ENCODE assay signal across 11 cellular contexts in the genomic region with DNA sequence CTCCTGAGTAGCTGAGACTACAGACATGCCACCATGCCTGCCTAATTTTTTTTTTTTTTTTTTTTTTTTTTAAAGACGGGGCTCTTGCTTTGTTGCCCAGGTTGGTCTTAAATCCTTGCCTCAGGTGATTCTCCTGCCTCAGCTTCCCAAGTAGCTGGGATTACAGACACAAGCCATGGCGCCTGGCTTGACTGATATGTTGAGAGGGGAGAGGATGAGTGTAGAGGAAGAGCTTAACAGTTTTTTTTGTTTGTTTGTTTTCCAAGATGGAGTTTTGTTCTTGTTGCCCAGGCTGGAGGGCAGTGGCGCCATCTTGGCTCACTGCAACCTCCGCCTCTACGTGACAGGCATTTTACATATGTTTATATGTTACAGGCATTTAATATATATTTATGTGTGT. TPM values are rescaled to one million over a fixed set of nuclear protein-coding genes. Genes with fewer than 3 reads are reported as not detected.
DNase-seq lines count a peak whose midpoint lies in the region; ATAC-seq and TF ChIP-seq lines count a peak whose summit lies in the region.
"Had no signal": no experiment of that assay in that cellular context is flagged by ENCODE, and none has a peak within 500 bp of the region (broad histone marks: within the 10 kb centered on the region; RNA-seq: fewer than 3 reads in every experiment).

No MANE protein-coding gene starts in this region.

- peaks cover 60% of the 10 kb centered on the region for H3K79me2 ChIP-seq in OCI-LY1 (ENCODE audit: insufficient read depth, low read length)

- H3K9me3 ChIP-seq in left ventricle myocardium inferior (replicated peaks) = no peaks in the 10 kb centered on the region
- H3K9me3 ChIP-seq in OCI-LY1 (ENCODE audit: low read length) = no peaks in the 10 kb centered on the region
- no peaks in the 10 kb centered on the region for H3K9me3 ChIP-seq in gastroesophageal sphincter

- H2AFZ ChIP-seq in OCI-LY1 (ENCODE audit: low read length) = no peak overlapping the region

- no peaks in the 10 kb centered on the region for H4K20me1 ChIP-seq in OCI-LY1 (ENCODE audit: insufficient read depth, low read length)

- peaks cover 12% of the 10 kb centered on the region for H3K36me3 Mint-ChIP-seq in type B pancreatic cell

- H3K36me3 ChIP-seq in left ventricle myocardium inferior = peaks cover 21% of the 10 kb centered on the region
- H3K36me3 ChIP-seq in OCI-LY1 (ENCODE audit: insufficient read depth, low read length) = peaks cover 46% of the 10 kb centered on the region
- peaks cover 0 to 16% of the 10 kb centered on the region in 2 donors for H3K36me3 ChIP-seq in gastroesophageal sphincter

- TF ChIP-seq POLR2A in gastroesophageal sphincter (IDR thresholded peaks at IDR 0.05) = no peak

- peaks cover 14% of the 10 kb centered on the region for H3K4me1 Mint-ChIP-seq in type B pancreatic cell (ENCODE audit: unreplicated experiment)

- intact Hi-C loops in left ventricle myocardium inferior (cut with micrococcal nuclease) (loop anchor here (5.0 kb wide), 1 partner anchor 62 kb away; no protein-coding TSS in a partner anchor), Right ventricle myocardium superior (cut with DNase I) (no loop called here)

- no peaks in the 10 kb centered on the region for H3K9me2 ChIP-seq in OCI-LY1 (ENCODE audit: low read depth, low read length)

- H3K4me3 Mint-ChIP-seq in type B pancreatic cell = peak overlapping the region; percentile 62
- H3K4me3 Mint-ChIP-seq: activated T-helper 17 cell treated with anti-CD3 and anti-CD28 coated beads, Interleukin-2, amount 50 U/mL, for 72 hours had no signal

- WGBS in gastroesophageal sphincter (ENCODE audit: low coverage in 1 of 2), 2 donors = 89 to 93% methylated on average over 3 of the region's 5 CpGs

- H3K27me3 ChIP-seq in left ventricle myocardium inferior (ENCODE audit: low read depth) (no peaks in the 10 kb centered on the region), OCI-LY1 (ENCODE audit: insufficient read depth, low read length) (no peaks in the 10 kb centered on the region), gastroesophageal sphincter (no peaks in the 10 kb centered on the region)

- peak overlapping the region; percentile 75 for H3K4me3 ChIP-seq in left ventricle myocardium inferior
- peak overlapping the region; percentile 95 for H3K4me3 ChIP-seq in OCI-LY1 (ENCODE audit: low read depth, low read length, poor library complexity, severe bottlenecking)
- no peak overlapping the region for H3K4me3 ChIP-seq in gastroesophageal sphincter

- H3K9ac ChIP-seq in OCI-LY1 (ENCODE audit: low read length) = no peak overlapping the region

- TF ChIP-seq EP300 in gastroesophageal sphincter (IDR thresholded peaks at IDR 0.05) = no peak

- TF ChIP-seq CTCF in left ventricle myocardium inferior (IDR thresholded peaks at IDR 0.05; ENCODE audit: borderline replicate concordance) = no peak
- TF ChIP-seq CTCF in OCI-LY1 (IDR thresholded peaks at IDR 0.05; ENCODE audit: low read length) = no peak
- no peak for TF ChIP-seq CTCF in gastroesophageal sphincter (IDR thresholded peaks at IDR 0.05)
- TF ChIP-seq CTCF in type B pancreatic cell (conservative IDR thresholded peaks at IDR 0.05) = no peak

- H3F3A ChIP-seq in OCI-LY1 (ENCODE audit: insufficient read depth, low read length) = no peaks in the 10 kb centered on the region

- H3K27ac Mint-ChIP-seq in type B pancreatic cell = no peak overlapping the region

- H3K4me2 ChIP-seq in OCI-LY1 (ENCODE audit: low read length) = peak overlapping the region; percentile 87

- H3K9me3 Mint-ChIP-seq in type B pancreatic cell = no peaks in the 10 kb centered on the region
- H3K9me3 Mint-ChIP-seq: activated T-helper 17 cell treated with anti-CD3 and anti-CD28 coated beads, Interleukin-2, amount 50 U/mL, for 72 hours had no signal

- H3K4me1 ChIP-seq in left ventricle myocardium inferior (peaks cover 69% of the 10 kb centered on the region), OCI-LY1 (ENCODE audit: insufficient read depth, low read length, severe bottlenecking) (peaks cover 27% of the 10 kb centered on the region), gastroesophageal sphincter (peaks cover 3 to 70% (median 26%) of the 10 kb centered on the region in 3 donors)

- DNase-seq in left ventricle myocardium inferior = no peak
- no peak for DNase-seq in Right ventricle myocardium superior
- no peak for DNase-seq in type B pancreatic cell (ENCODE audit: extremely low spot score, unreplicated experiment)
- DNase-seq in NOMO-1 (lab: John Stamatoyannopoulos, UW; ENCODE audit: unreplicated experiment in 2 of 2) = no peak
- DNase-seq in COLO829 (ENCODE audit: low spot score) = no peak
- DNase-seq: islet precursor cell, NCI-H2171 treated with DMSO at 0.1 percent for 48 hours had no signal

- ATAC-seq in Right ventricle myocardium superior (ENCODE audit: poor library complexity) = no peak
- no peak for ATAC-seq in gastroesophageal sphincter
- no peak for ATAC-seq in HG03460 (IDR thresholded peaks at IDR 0.05; ENCODE audit: unreplicated experiment)
- ATAC-seq: activated T-helper 17 cell treated with anti-CD3 and anti-CD28 coated beads, Interleukin-2, amount 50 U/mL, for 72 hours had no signal

- no peaks in the 10 kb centered on the region for H3K27me3 Mint-ChIP-seq in type B pancreatic cell
- H3K27me3 Mint-ChIP-seq: activated T-helper 17 cell treated with anti-CD3 and anti-CD28 coated beads, Interleukin-2, amount 50 U/mL, for 72 hours had no signal

- H3K27ac ChIP-seq in left ventricle myocardium inferior (replicated peaks) = no peak overlapping the region
- no peak overlapping the region for H3K27ac ChIP-seq in OCI-LY1 (ENCODE audit: low read depth, low read length, poor library complexity, severe bottlenecking)
- peak overlapping the region in 3 of 4 donors; percentile 50 to 98 (median 92) for H3K27ac ChIP-seq in gastroesophageal sphincter

RNA-seq across cellular contexts. Expression of gene SRP9, which starts 2.5 kb away (rescaled TPM):
- total RNA-seq in left ventricle myocardium inferior (205 TPM), Right ventricle myocardium superior (188 TPM), gastroesophageal sphincter (100 to 1,000 TPM; 146 to 260 (median 216) TPM), type B pancreatic cell (ENCODE audit: low replicate concordance) (263 and 313 TPM in 2 replicates)

RNA-seq across cellular contexts. Expression of gene EPHX1, which starts 29.8 kb away (rescaled TPM):
- 49.7 TPM for total RNA-seq in left ventricle myocardium inferior
- total RNA-seq in Right ventricle myocardium superior = 68.6 TPM
- 100 to 1,000 TPM in 3 of 4 donors, 10 to 100 TPM in 1; 74.0 to 133 (median 101) TPM for total RNA-seq in gastroesophageal sphincter
- total RNA-seq in type B pancreatic cell (ENCODE audit: low replicate concordance) = 65.2 and 86.1 TPM in 2 replicates

Comparison
In these comparisons a context has a peak if more than half of its experiments do, and no peak if none do; other contexts are left out.
1. H3K27ac ChIP-seq: peak in gastroesophageal sphincter (3 of 4); none in left ventricle myocardium inferior (single experiment) and OCI-LY1 (single experiment).
2. H3K4me3 ChIP-seq: peak in left ventricle myocardium inferior (single experiment) and OCI-LY1 (single experiment); none in gastroesophageal sphincter (0 of 2).